In genomic region chr12:120905856-120906384, GRCh38 we compare ENCODE assay signal across 19 cellular contexts. TPM values are rescaled to one million over a fixed set of nuclear protein-coding genes. Genes with fewer than 3 reads are reported as not detected.
DNase-seq lines count a peak whose midpoint lies in the region; ATAC-seq and TF ChIP-seq lines count a peak whose summit lies in the region.
"Had no signal": no experiment of that assay in that cellular context is flagged by ENCODE, and none has a peak within 500 bp of the region (broad histone marks: within the 10 kb centered on the region; RNA-seq: fewer than 3 reads in every experiment).

No MANE protein-coding gene starts in this region.

- H3K9ac ChIP-seq in SK-N-SH = no peak overlapping the region

- peaks cover 17% of the 10 kb centered on the region for H4K20me1 ChIP-seq in SK-N-SH (ENCODE audit: insufficient read depth)

- H3K36me3 ChIP-seq in SK-N-SH (replicated peaks in 1 of 2; ENCODE audit: control insufficient read depth in 1 of 2, insufficient read depth in 2 of 2, low read length in 1 of 2) (peaks cover 0 to 3% of the 10 kb centered on the region in 2 experiments), psoas muscle (ENCODE audit: insufficient read depth in 1 of 2, low read depth in 1 of 2) (peaks cover 0 to 3% of the 10 kb centered on the region in 2 donors)
- H3K36me3 ChIP-seq: brain microvascular endothelial cell had no signal

- TF ChIP-seq EP300 in SK-N-SH (IDR thresholded peaks at IDR 0.05; ENCODE audit: borderline replicate concordance in 1 of 2, low read depth in 1 of 2, low read length in 1 of 2) = no peak

- ATAC-seq in SK-N-SH treated with all-trans-retinoic acid at 6 μM for 48 hours (no peak), psoas muscle (no peak), HG02970 (IDR thresholded peaks at IDR 0.05; ENCODE audit: low FRiP score, unreplicated experiment) (no peak), GM21381 (IDR thresholded peaks at IDR 0.05; ENCODE audit: unreplicated experiment) (no peak)
- ATAC-seq: activated CD8-positive, alpha-beta T cell treated with anti-CD3 and anti-CD28 coated beads, Interleukin-2, amount 10 ng/mL, durations not matched to agents 7 days and 5 days; GM23338; left lobe of liver had no signal

- no peaks in the 10 kb centered on the region for H3F3A ChIP-seq in SK-N-SH (replicated peaks; ENCODE audit: insufficient read depth)

- H3K4me1 ChIP-seq in SK-N-SH (ENCODE audit: control insufficient read depth in 1 of 2, insufficient read depth in 2 of 2, low read depth in 1 of 2, low read length in 1 of 2) = peaks cover 0 to 20% of the 10 kb centered on the region in 2 experiments; a peak in 2 of 4 replicates
- peaks cover 28% of the 10 kb centered on the region for H3K4me1 ChIP-seq in psoas muscle

- TF ChIP-seq RAD21 in SK-N-SH (IDR thresholded peaks at IDR 0.05; ENCODE audit: low read length) = no peak

- H3K27me3 ChIP-seq in SK-N-SH (ENCODE audit: insufficient read depth) (no peaks in the 10 kb centered on the region), psoas muscle (ENCODE audit: insufficient read depth in 3 of 3, low read length in 2 of 3) (no peaks in the 10 kb centered on the region)
- H3K27me3 ChIP-seq: brain microvascular endothelial cell, dorsolateral prefrontal cortex had no signal

- H3K9me2 ChIP-seq in SK-N-SH = no peaks in the 10 kb centered on the region

- POLR2A ChIA-PET in SK-N-SH (lab: Yijun Ruan, JAX) = no interaction called here

- TF ChIP-seq CTCF in SK-N-SH (IDR thresholded peaks at IDR 0.05) = no peak
- no peak for TF ChIP-seq CTCF in fibroblast of the aortic adventitia (IDR thresholded peaks at IDR 0.05; ENCODE audit: insufficient read depth, low read length)
- no peak for TF ChIP-seq CTCF in psoas muscle (IDR thresholded peaks at IDR 0.05)

- no peak overlapping the region for H3K4me2 ChIP-seq in SK-N-SH
- H3K4me2 ChIP-seq: GM23338 had no signal

- H3K27ac ChIP-seq in SK-N-SH (ENCODE audit: low read depth in 2 of 2, low read length in 1 of 2) (no peak overlapping the region), psoas muscle (peak overlapping the region; percentile 82)
- H3K27ac ChIP-seq: 22Rv1, brain microvascular endothelial cell had no signal

- DNase-seq in SK-N-SH = peak; percentile 43
- DNase-seq in NCI-H446 treated with DMSO at 0.1 percent for 48 hours (lab: John Stamatoyannopoulos, UW) = peak; percentile 22
- DNase-seq in fibroblast of the aortic adventitia (ENCODE audit: low read depth) = peak; percentile 20
- DNase-seq in psoas muscle = no peak
- no peak for DNase-seq in NCI-H510A (lab: John Stamatoyannopoulos, UW)
- DNase-seq: activated CD8-positive, alpha-beta T cell treated with anti-CD3 and anti-CD28 coated beads, Interleukin-2, amount 10 ng/mL, durations not matched to agents 7 days and 5 days; activated gamma-delta T cell treated with Interleukin-2 at 50 U/mL for 16 hours; brain microvascular endothelial cell; dorsolateral prefrontal cortex; NCI-H187; NCI-H524; SIG-M5; substantia nigra had no signal

- WGBS in SK-N-SH (ENCODE audit: low lambda C conversion rate) = 68% methylated on average over 2 of the region's 5 CpGs
- WGBS in psoas muscle, 3 donors = 26 to 62% (median 43%) methylated on average over 5 of the region's 5 CpGs

- CTCF ChIA-PET in SK-N-SH (lab: Yijun Ruan, JAX) = interaction anchor here (1.3 to 1.5 kb wide), 2 partner anchors 66 to 325 kb away, joined by 4 read pairs; partner anchors contain the start of gene POP5

- intact Hi-C loops in psoas muscle (cut with DNase I) = no loop called here

- H3K9me3 ChIP-seq in SK-N-SH (no peaks in the 10 kb centered on the region), psoas muscle (no peaks in the 10 kb centered on the region)

- no peak overlapping the region for H2AFZ ChIP-seq in SK-N-SH (ENCODE audit: low read depth)
- H2AFZ ChIP-seq: GM23338 had no signal

- no peak overlapping the region for H3K4me3 ChIP-seq in SK-N-SH (ENCODE audit: low read depth in 2 of 2, low read length in 1 of 2)
- H3K4me3 ChIP-seq in fibroblast of the aortic adventitia (ENCODE audit: low read depth, low read length) = no peak overlapping the region
- H3K4me3 ChIP-seq in psoas muscle = no peak overlapping the region
- H3K4me3 ChIP-seq: dorsolateral prefrontal cortex, GM23338 had no signal

- peaks cover 30% of the 10 kb centered on the region for H3K79me2 ChIP-seq in SK-N-SH (ENCODE audit: insufficient read depth)

TF ChIP-seq in SK-N-SH, 30 proteins besides CTCF, POLR2A, EP300 and RAD21:
- TF ChIP-seq, protein P1, sequence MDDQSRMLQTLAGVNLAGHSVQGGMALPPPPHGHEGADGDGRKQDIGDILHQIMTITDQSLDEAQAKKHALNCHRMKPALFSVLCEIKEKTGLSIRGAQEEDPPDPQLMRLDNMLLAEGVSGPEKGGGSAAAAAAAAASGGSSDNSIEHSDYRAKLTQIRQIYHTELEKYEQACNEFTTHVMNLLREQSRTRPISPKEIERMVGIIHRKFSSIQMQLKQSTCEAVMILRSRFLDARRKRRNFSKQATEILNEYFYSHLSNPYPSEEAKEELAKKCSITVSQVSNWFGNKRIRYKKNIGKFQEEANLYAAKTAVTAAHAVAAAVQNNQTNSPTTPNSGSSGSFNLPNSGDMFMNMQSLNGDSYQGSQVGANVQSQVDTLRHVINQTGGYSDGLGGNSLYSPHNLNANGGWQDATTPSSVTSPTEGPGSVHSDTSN (IDR thresholded peaks at IDR 0.05) = no peak
- TF ChIP-seq GATA2 (CRISPR knock-in tag; IDR thresholded peaks at IDR 0.05) (peak; percentile 61), POLR2AphosphoS5 (IDR thresholded peaks at IDR 0.05; ENCODE audit: low read depth, low read length) (no peak), ELF1 (IDR thresholded peaks at IDR 0.05) (no peak)

TF ChIP-seq in SK-N-SH treated with all-trans-retinoic acid at 6 μM for 48 hours, 23 proteins besides CTCF, POLR2A, EP300 and RAD21:
- TF ChIP-seq TCF4 (CRISPR knock-in tag; IDR thresholded peaks at IDR 0.05; ENCODE audit: borderline replicate concordance) = no peak; the same call in 1 of the 2 replicates
- TF ChIP-seq, protein P2, sequence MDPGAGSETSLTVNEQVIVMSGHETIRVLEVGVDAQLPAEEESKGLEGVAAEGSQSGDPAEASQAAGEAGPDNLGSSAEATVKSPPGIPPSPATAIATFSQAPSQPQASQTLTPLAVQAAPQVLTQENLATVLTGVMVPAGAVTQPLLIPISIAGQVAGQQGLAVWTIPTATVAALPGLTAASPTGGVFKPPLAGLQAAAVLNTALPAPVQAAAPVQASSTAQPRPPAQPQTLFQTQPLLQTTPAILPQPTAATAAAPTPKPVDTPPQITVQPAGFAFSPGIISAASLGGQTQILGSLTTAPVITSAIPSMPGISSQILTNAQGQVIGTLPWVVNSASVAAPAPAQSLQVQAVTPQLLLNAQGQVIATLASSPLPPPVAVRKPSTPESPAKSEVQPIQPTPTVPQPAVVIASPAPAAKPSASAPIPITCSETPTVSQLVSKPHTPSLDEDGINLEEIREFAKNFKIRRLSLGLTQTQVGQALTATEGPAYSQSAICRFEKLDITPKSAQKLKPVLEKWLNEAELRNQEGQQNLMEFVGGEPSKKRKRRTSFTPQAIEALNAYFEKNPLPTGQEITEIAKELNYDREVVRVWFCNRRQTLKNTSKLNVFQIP (CRISPR knock-in tag; IDR thresholded peaks at IDR 0.05; ENCODE audit: borderline replicate concordance, low read depth) = no peak
- TF ChIP-seq ZNF565 (CRISPR knock-in tag; conservative IDR thresholded peaks at IDR 0.05; ENCODE audit: low read depth) = no peak
- TF ChIP-seq ZC3H10 (CRISPR knock-in tag; IDR thresholded peaks at IDR 0.05) = no peak
- TF ChIP-seq RARB (CRISPR knock-in tag; IDR thresholded peaks at IDR 0.05) = no peak
- TF ChIP-seq GLIS3 (CRISPR knock-in tag; IDR thresholded peaks at IDR 0.05) = no peak
- TF ChIP-seq BACH2 (CRISPR knock-in tag; IDR thresholded peaks at IDR 0.05; ENCODE audit: borderline replicate concordance) = no peak
- no peak for TF ChIP-seq SNAI2 (CRISPR knock-in tag; IDR thresholded peaks at IDR 0.05)
- no peak for TF ChIP-seq TOX (CRISPR knock-in tag; IDR thresholded peaks at IDR 0.05; ENCODE audit: borderline replicate concordance)
- no peak for TF ChIP-seq ESRRG (CRISPR knock-in tag; IDR thresholded peaks at IDR 0.05)
- TF ChIP-seq PPARA (CRISPR knock-in tag; IDR thresholded peaks at IDR 0.05; ENCODE audit: borderline replicate concordance) = no peak
TF ChIP-seq in SK-N-SH treated with all-trans-retinoic acid at 6 μM for 48 hours: peak in this region for 0.

RNA-seq across cellular contexts. Expression of gene SPPL3, which starts 1.8 kb away (rescaled TPM):
- 9.6 and 18.8 TPM in 2 replicates for polyA plus RNA-seq in SK-N-SH (2012; rRNA removed)
- polyA plus RNA-seq in SK-N-SH (2012; cell fraction: cytosol; rRNA removed) = 31.9 and 33.6 TPM in 2 replicates
- polyA plus RNA-seq in SK-N-SH (2012; cell fraction: nucleus; rRNA removed) = 9.8 and 17.6 TPM in 2 replicates
- 15.9 and 18.3 TPM in 2 replicates for total RNA-seq in fibroblast of the aortic adventitia (ENCODE audit: low replicate concordance)
- 10 to 100 TPM; 17.5 to 24.2 (median 19.7) TPM for total RNA-seq in psoas muscle
- 10 to 100 TPM in 1 of 3 donors, 1 to 10 TPM in 2; 7.3 to 11.6 (median 9.2) TPM for polyA plus RNA-seq in psoas muscle

Comparison
In these comparisons a context has a peak if more than half of its experiments do, and no peak if none do; other contexts are left out.
1. DNase-seq: peak in SK-N-SH (single experiment), NCI-H446 treated with DMSO at 0.1 percent for 48 hours (single experiment) and fibroblast of the aortic adventitia (single experiment); none in psoas muscle (0 of 2) and NCI-H510A (single experiment).